Comparison of ENCODE assay signal across 8 cellular contexts in genomic region chr2:240437861-240438809, GRCh38. TPM values are rescaled to one million over a fixed set of nuclear protein-coding genes. Genes with fewer than 3 reads are reported as not detected.
DNase-seq lines count a peak whose midpoint lies in the region; ATAC-seq and TF ChIP-seq lines count a peak whose summit lies in the region.

No MANE protein-coding gene starts in this region.

- ATAC-seq in activated CD8-positive, alpha-beta memory T cell treated with anti-CD3 and anti-CD28 coated beads, Interleukin-2, amount 10 ng/mL, durations not matched to agents 7 days and 5 days = peak; percentile 20
- ATAC-seq in GM18858 (IDR thresholded peaks at IDR 0.05; ENCODE audit: unreplicated experiment) = no peak

- intact Hi-C loops in A673 (cut with micrococcal nuclease; ENCODE audit: unreplicated experiment) = loop anchor here (1.0 to 5.0 kb wide), 3 partner anchors 205 to 376 kb away; no protein-coding TSS in a partner anchor

- POLR2A ChIA-PET in A673 (lab: Charles Lee; ENCODE audit: low non-redundant PET) = no interaction called here

- BruUV-seq in A673 (replicated peaks; lab: Mats Ljungman, UMichigan) = no TSS peak

- H3K27ac ChIP-seq in A673 (ENCODE audit: low read depth, low read length, poor library complexity, severe bottlenecking) (no peak overlapping the region), muscle layer of duodenum (ENCODE audit: low read length) (no peak overlapping the region)

- peaks cover 5% of the 10 kb centered on the region for H3K4me1 Mint-ChIP-seq in activated CD8-positive, alpha-beta memory T cell treated with anti-CD3 and anti-CD28 coated beads, Interleukin-2, amount 10 ng/mL, durations not matched to agents 7 days and 5 days

- H3K9me3 ChIP-seq in A673 (ENCODE audit: low read depth, low read length, poor library complexity, severe bottlenecking) = no peaks in the 10 kb centered on the region
- H3K9me3 ChIP-seq in muscle layer of duodenum (ENCODE audit: control insufficient read depth in 1 of 2, low read length in 2 of 2) = no peaks in the 10 kb centered on the region

- no peaks in the 10 kb centered on the region for H3K9me3 Mint-ChIP-seq in activated CD8-positive, alpha-beta memory T cell treated with anti-CD3 and anti-CD28 coated beads, Interleukin-2, amount 10 ng/mL, durations not matched to agents 7 days and 5 days (ENCODE audit: low read depth)

- H3K36me3 ChIP-seq in A673 (ENCODE audit: insufficient read depth, low read length, poor library complexity, severe bottlenecking) (no peaks in the 10 kb centered on the region), muscle layer of duodenum (ENCODE audit: control insufficient read depth in 1 of 2, insufficient read depth in 2 of 2, low read length in 2 of 2) (no peaks in the 10 kb centered on the region)

- CTCF ChIA-PET in A673 (lab: Charles Lee) = no interaction called here
- CTCF ChIA-PET in activated CD8-positive, alpha-beta memory T cell treated with anti-CD3 and anti-CD28 coated beads, Interleukin-2, amount 10 ng/mL, durations not matched to agents 7 days and 5 days (lab: Charles Lee) = interaction anchor here (0.6 to 1.1 kb wide), 5 partner anchors 10 to 217 kb away, joined by 3 to 4 read pairs (median 3); no protein-coding TSS in a partner anchor

- no peaks in the 10 kb centered on the region for H3K36me3 Mint-ChIP-seq in activated CD8-positive, alpha-beta memory T cell treated with anti-CD3 and anti-CD28 coated beads, Interleukin-2, amount 10 ng/mL, durations not matched to agents 7 days and 5 days

- DNase-seq in A673 (ENCODE audit: low spot score) (peak; percentile 80), NCI-H526 treated with DMSO at 0.1 percent for 48 hours (lab: John Stamatoyannopoulos, UW) (peak; percentile 23), epithelial cell of esophagus (ENCODE audit: low read depth) (peak; percentile 71)
- peak; percentile 70 for DNase-seq in activated CD8-positive, alpha-beta memory T cell treated with anti-CD3 and anti-CD28 coated beads, Interleukin-2, amount 10 ng/mL, durations not matched to agents 7 days and 5 days
- DNase-seq in stimulated activated CD8-positive, alpha-beta memory T cell treated with anti-CD3 and anti-CD28 coated beads, Interleukin-7, amount 100 ng/mL, for 24 hours (ENCODE audit: low read depth) = peak; percentile 46

- H3K27ac Mint-ChIP-seq in activated CD8-positive, alpha-beta memory T cell treated with anti-CD3 and anti-CD28 coated beads, Interleukin-2, amount 10 ng/mL, durations not matched to agents 7 days and 5 days = no peak overlapping the region

- H3K4me3 Mint-ChIP-seq in activated CD8-positive, alpha-beta memory T cell treated with anti-CD3 and anti-CD28 coated beads, Interleukin-2, amount 10 ng/mL, durations not matched to agents 7 days and 5 days = no peak overlapping the region

- peaks cover 15% of the 10 kb centered on the region for H3K4me1 ChIP-seq in A673 (ENCODE audit: insufficient read depth, low read length, poor library complexity, severe bottlenecking)
- peaks cover 0 to 30% of the 10 kb centered on the region in 2 donors for H3K4me1 ChIP-seq in muscle layer of duodenum (ENCODE audit: control insufficient read depth in 1 of 2, insufficient read depth in 2 of 2, low read length in 2 of 2)

- peaks cover 16% of the 10 kb centered on the region for H3K27me3 Mint-ChIP-seq in activated CD8-positive, alpha-beta memory T cell treated with anti-CD3 and anti-CD28 coated beads, Interleukin-2, amount 10 ng/mL, durations not matched to agents 7 days and 5 days

- H3K4me3 ChIP-seq in A673 (ENCODE audit: low read depth, low read length, poor library complexity, severe bottlenecking) = no peak overlapping the region
- no peak overlapping the region for H3K4me3 ChIP-seq in GM12875 (ENCODE audit: low read depth, low read length)
- peak overlapping the region; percentile 80 for H3K4me3 ChIP-seq in epithelial cell of esophagus (ENCODE audit: low read length)
- H3K4me3 ChIP-seq in muscle layer of duodenum (ENCODE audit: low read depth in 1 of 2, low read length in 2 of 2) = peak overlapping the region; percentile 26 to 69

- H3K27me3 ChIP-seq in A673 (replicated peaks; ENCODE audit: insufficient read depth, low read depth, low read length, poor library complexity) = peaks cover 15% of the 10 kb centered on the region
- peaks cover 14% of the 10 kb centered on the region for H3K27me3 ChIP-seq in muscle layer of duodenum (ENCODE audit: low read depth, low read length)

- TF ChIP-seq CTCF in A673 (conservative IDR thresholded peaks at IDR 0.05; ENCODE audit: low read depth, low read length) = peak; percentile 97
- peak; percentile 98 for TF ChIP-seq CTCF in GM12875 (IDR thresholded peaks at IDR 0.05; ENCODE audit: borderline replicate concordance, insufficient read depth, low read depth, low read length)
- peak; percentile 88 for TF ChIP-seq CTCF in epithelial cell of esophagus (IDR thresholded peaks at IDR 0.05; ENCODE audit: insufficient read depth, low read depth, low read length, missing control alignments)

RNA-seq across cellular contexts. Expression of gene GPC1, which starts 2.7 kb away (rescaled TPM):
- 21.2 and 21.9 TPM in 2 replicates for total RNA-seq in A673 (2021)
- 1 to 10 TPM; 3.2 to 4.5 TPM for total RNA-seq in activated CD8-positive, alpha-beta memory T cell treated with anti-CD3 and anti-CD28 coated beads, Interleukin-2, amount 10 ng/mL, durations not matched to agents 7 days and 5 days

Comparison
In these comparisons a context has a peak if more than half of its experiments do, and no peak if none do; other contexts are left out.
1. DNase-seq: peak in every context shown above with its lines; median percentile 80 in A673; 71 in epithelial cell of esophagus; 70 in activated CD8-positive, alpha-beta memory T cell treated with anti-CD3 and anti-CD28 coated beads, Interleukin-2, amount 10 ng/mL, durations not matched to agents 7 days and 5 days; 46 in stimulated activated CD8-positive, alpha-beta memory T cell treated with anti-CD3 and anti-CD28 coated beads, Interleukin-7, amount 100 ng/mL, for 24 hours; 23 in NCI-H526 treated with DMSO at 0.1 percent for 48 hours.
2. H3K4me3 ChIP-seq: peak in epithelial cell of esophagus (single experiment) and muscle layer of duodenum (2 of 2); none in A673 (single experiment) and GM12875 (single experiment).
3. Peak in every context shown above with its lines, with median percentiles within 50 percentile points of each other: CTCF ChIP-seq.